ENCODE assay signal across 20 cellular contexts in genomic region chr7:45593877-45594276, GRCh38. TPM values are rescaled to one million over a fixed set of nuclear protein-coding genes. Genes with fewer than 3 reads are reported as not detected.
A peak's percentile ranks its signal among the peaks of the same experiment; 100 is the strongest.
DNase-seq lines count a peak whose midpoint lies in the region; ATAC-seq, FAIRE-seq and TF ChIP-seq lines count a peak whose summit lies in the region.
"Had no signal": no experiment of that assay in that cellular context is flagged by ENCODE, and none has a peak within 500 bp of the region (broad histone marks: within the 10 kb centered on the region; RNA-seq: fewer than 3 reads in every experiment).

No MANE protein-coding gene starts in this region.

- H3K9me3 ChIP-seq in right atrium auricular region = no peaks in the 10 kb centered on the region
- H3K9me3 ChIP-seq: HAP-1, SJSA1 had no signal

- no peak for TF ChIP-seq CTCF in right atrium auricular region (IDR thresholded peaks at IDR 0.05)
- TF ChIP-seq CTCF in bronchial epithelial cell (IDR thresholded peaks at IDR 0.05; ENCODE audit: insufficient read depth, low read length, severe bottlenecking) = no peak
- TF ChIP-seq CTCF in osteocyte (IDR thresholded peaks at IDR 0.05) = no peak

- FAIRE-seq in bronchial epithelial cell (lab: Jason Lieb, UNC) = peak; percentile 40
- FAIRE-seq: D721Med had no signal

- H3K4me1 Mint-ChIP-seq in osteocyte (ENCODE audit: unreplicated experiment) = no peaks in the 10 kb centered on the region
- H3K4me1 Mint-ChIP-seq: CD8-positive, alpha-beta memory T cell had no signal

- intact Hi-C loops in Right ventricle myocardium superior (cut with DNase I) = no loop called here

- H3K36me3 ChIP-seq in right atrium auricular region (no peaks in the 10 kb centered on the region), bronchial epithelial cell (ENCODE audit: control insufficient read depth, insufficient read depth, low read length) (no peaks in the 10 kb centered on the region)
- H3K36me3 ChIP-seq: HAP-1, SJSA1 had no signal

- no peak overlapping the region for H3K4me3 ChIP-seq in right atrium auricular region
- no peak overlapping the region for H3K4me3 ChIP-seq in bronchial epithelial cell (ENCODE audit: low read depth, low read length)
- H3K4me3 ChIP-seq: HAP-1, SJSA1 had no signal

- H3K4me3 Mint-ChIP-seq in osteocyte (ENCODE audit: unreplicated experiment) = no peak overlapping the region
- H3K4me3 Mint-ChIP-seq: CD8-positive, alpha-beta memory T cell had no signal

- DNase-seq in right atrium auricular region (ENCODE audit: low spot score) (peak; percentile 18), Right ventricle myocardium superior (no peak), bronchial epithelial cell (ENCODE audit: low read depth) (no peak), osteocyte (ENCODE audit: extremely low spot score, unreplicated experiment) (peak; percentile 65), DMS114 treated with DMSO at 0.1 percent for 48 hours (lab: John Stamatoyannopoulos, UW; ENCODE audit: unreplicated experiment) (no peak), H4 (ENCODE audit: low spot score) (no peak)
- DNase-seq: C1 segment of cervical spinal cord; CD8-positive, alpha-beta memory T cell; DMS79; KBM-7; NCI-H1105 treated with DMSO at 0.1 percent for 48 hours; NCI-H1694; NCI-H2081 treated with DMSO at 0.1 percent for 48 hours; NCI-H446 treated with DMSO at 0.1 percent for 48 hours; NCI-H69 had no signal

- no peaks in the 10 kb centered on the region for H3K36me3 Mint-ChIP-seq in osteocyte (ENCODE audit: unreplicated experiment)
- H3K36me3 Mint-ChIP-seq: CD8-positive, alpha-beta memory T cell had no signal

- no peaks in the 10 kb centered on the region for H3K9me3 Mint-ChIP-seq in osteocyte (ENCODE audit: unreplicated experiment)
- H3K9me3 Mint-ChIP-seq: CD8-positive, alpha-beta memory T cell had no signal

- H3K27me3 ChIP-seq in right atrium auricular region = no peaks in the 10 kb centered on the region
- H3K27me3 ChIP-seq in bronchial epithelial cell (ENCODE audit: control insufficient read depth, insufficient read depth, low read length) = peaks cover 5% of the 10 kb centered on the region
- H3K27me3 ChIP-seq: SJSA1 had no signal

- no peak overlapping the region for H3K27ac ChIP-seq in right atrium auricular region
- H3K27ac ChIP-seq: SJSA1 had no signal

- ATAC-seq in Right ventricle myocardium superior (ENCODE audit: poor library complexity) (no peak), GM21619 (IDR thresholded peaks at IDR 0.05; ENCODE audit: unreplicated experiment) (no peak)
- ATAC-seq: Panc1 had no signal

- peaks cover 12% of the 10 kb centered on the region for H3K27me3 Mint-ChIP-seq in osteocyte (ENCODE audit: unreplicated experiment)

- H3K27ac Mint-ChIP-seq in osteocyte (ENCODE audit: unreplicated experiment) = no peak overlapping the region
- H3K27ac Mint-ChIP-seq: CD8-positive, alpha-beta memory T cell had no signal

- H3K4me1 ChIP-seq in right atrium auricular region = no peaks in the 10 kb centered on the region
- H3K4me1 ChIP-seq: HAP-1, SJSA1 had no signal

RNA-seq across cellular contexts. Expression of gene ADCY1, which starts 19.7 kb away (rescaled TPM):
- total RNA-seq in right atrium auricular region (1 to 10 TPM; 2.4 to 3.2 TPM), Right ventricle myocardium superior (5.0 TPM), bronchial epithelial cell (0.79 and 1.0 TPM in 2 replicates), osteocyte (0.05 and 0.08 TPM in 2 replicates)
- total RNA-seq in H4 (2014; rRNA removed; shearing (Covaris generic)) = 1.6 and 2.3 TPM in 2 replicates

Comparison
In these comparisons a context has a peak if more than half of its experiments do, and no peak if none do; other contexts are left out.
1. DNase-seq: peak in right atrium auricular region (single experiment) and osteocyte (single experiment); none in Right ventricle myocardium superior (single experiment), bronchial epithelial cell (single experiment), DMS114 treated with DMSO at 0.1 percent for 48 hours (single experiment) and H4 (single experiment).